In the genomic region with DNA sequence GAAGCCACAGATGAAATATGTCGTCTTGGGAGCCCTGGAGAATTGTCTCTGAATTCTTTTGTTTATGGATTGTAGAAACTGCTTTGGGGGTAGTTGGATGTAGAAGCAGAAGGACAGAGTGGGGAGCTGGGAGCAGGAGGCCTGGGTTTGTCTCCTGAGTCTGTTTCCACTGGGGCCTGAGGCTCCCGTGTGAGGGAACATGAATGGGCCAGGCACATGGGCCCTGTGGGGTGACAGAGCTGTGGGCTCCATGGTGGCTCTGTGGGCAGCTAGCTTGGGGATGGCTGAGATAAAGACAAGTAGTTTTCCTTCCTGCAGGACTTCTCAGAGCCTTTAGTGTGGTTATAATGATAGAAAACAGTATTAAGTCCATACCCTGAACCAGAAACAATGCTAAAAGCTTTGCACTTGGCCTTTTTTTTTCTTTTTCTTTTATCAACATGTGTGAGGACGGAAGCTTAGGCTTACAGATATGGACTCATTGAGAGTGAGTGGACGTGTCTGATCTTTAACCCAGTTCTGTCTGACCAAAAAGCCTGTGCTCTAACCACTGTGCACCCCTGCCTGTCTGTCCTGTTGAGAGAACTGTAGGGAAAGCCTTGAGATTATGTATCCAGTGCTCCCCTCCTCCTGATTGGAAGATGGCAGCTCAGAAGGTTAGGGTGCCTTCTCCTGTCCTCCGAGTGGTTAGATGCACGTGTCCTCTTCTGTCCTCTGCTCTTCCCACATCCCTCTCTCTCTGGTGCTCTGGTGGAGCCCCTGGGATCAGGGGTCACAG, we compare ENCODE assay signal across 9 cellular contexts.
DNase-seq lines count a peak whose midpoint lies in the region; ATAC-seq, FAIRE-seq and TF ChIP-seq lines count a peak whose summit lies in the region.
"Had no signal": no experiment of that assay in that cellular context is flagged by ENCODE, and none has a peak within 500 bp of the region (broad histone marks: within the 10 kb centered on the region; RNA-seq: fewer than 3 reads in every experiment).

No MANE protein-coding gene starts in this region.

- TF ChIP-seq CTCF in RWPE1 (conservative IDR thresholded peaks at IDR 0.05; ENCODE audit: low read depth) (no peak), K562 (IDR thresholded peaks at IDR 0.05 in 2 of 3, conservative IDR thresholded peaks at IDR 0.05 in 1 of 3; ENCODE audit: insufficient read depth in 2 of 3, low read depth in 1 of 3, low read length in 3 of 3) (no peak), stomach (IDR thresholded peaks at IDR 0.05) (no peak)

- CTCF ChIA-PET in RWPE1 (lab: Yijun Ruan, JAX) (interaction anchor here (0.6 to 4.0 kb wide), 15 partner anchors 8 to 210 kb away, joined by 3 to 30 read pairs (median 4); no protein-coding TSS in a partner anchor), K562 (lab: Yijun Ruan, JAX; ENCODE audit: low intra/inter-chr PET ratio) (interaction anchor here (0.7 to 1.2 kb wide), 3 partner anchors 155 to 1206 kb away, joined by 3 to 4 read pairs (median 3); no protein-coding TSS in a partner anchor)

- intact Hi-C loops in K562 (cut with micrococcal nuclease) (loop anchor here (1.0 to 5.0 kb wide), 2 partner anchors 207 to 1066 kb away; no protein-coding TSS in a partner anchor), stomach (cut with DNase I; ENCODE audit: low total_unique reads) (no loop called here)

- peak overlapping the region; percentile 74 for H3K4me3 Mint-ChIP-seq in stimulated activated naive CD8-positive, alpha-beta T cell treated with anti-CD3 and anti-CD28 coated beads, Interleukin-15, Interleukin-2, amounts not matched to agents 100 ng/mL and 50 ng/mL, for 24 hours

- H3K27ac ChIP-seq in RWPE1 = peak overlapping the region; percentile 66
- H3K27ac ChIP-seq in K562 (ENCODE audit: extremely low read depth, low read depth, low read length) = no peak overlapping the region
- peak overlapping the region in 2 of 5 donors; percentile 59 to 72 for H3K27ac ChIP-seq in stomach
- H3K27ac ChIP-seq: transverse colon had no signal

- H3K36me3 Mint-ChIP-seq in stimulated activated naive CD8-positive, alpha-beta T cell treated with anti-CD3 and anti-CD28 coated beads, Interleukin-15, Interleukin-2, amounts not matched to agents 100 ng/mL and 50 ng/mL, for 24 hours (ENCODE audit: low read depth) = no peaks in the 10 kb centered on the region

- H3K9me3 ChIP-seq in K562 (replicated peaks; ENCODE audit: control insufficient read depth, insufficient read depth, low read depth, low read length) (no peaks in the 10 kb centered on the region), stomach (no peaks in the 10 kb centered on the region)
- H3K9me3 ChIP-seq: transverse colon had no signal

- no TSS peak for BruUV-seq in K562 (replicated peaks; lab: Mats Ljungman, UMichigan)

- in situ Hi-C loops in K562 (cut with MboI) = no loop called here

- H4K20me1 ChIP-seq in K562 (replicated peaks; ENCODE audit: control insufficient read depth, insufficient read depth, low read length) = no peaks in the 10 kb centered on the region

- TF ChIP-seq RAD21 in K562 (CRISPR knock-in tag; conservative IDR thresholded peaks at IDR 0.05 in 1 of 2, IDR thresholded peaks at IDR 0.05 in 1 of 2) = no peak

- no peaks in the 10 kb centered on the region for H3K9me3 Mint-ChIP-seq in stimulated activated naive CD8-positive, alpha-beta T cell treated with anti-CD3 and anti-CD28 coated beads, Interleukin-15, Interleukin-2, amounts not matched to agents 100 ng/mL and 50 ng/mL, for 24 hours

- H3K27ac Mint-ChIP-seq in stimulated activated naive CD8-positive, alpha-beta T cell treated with anti-CD3 and anti-CD28 coated beads, Interleukin-15, Interleukin-2, amounts not matched to agents 100 ng/mL and 50 ng/mL, for 24 hours = peak overlapping the region; percentile 49

- no peaks in the 10 kb centered on the region for H3K9me1 ChIP-seq in K562 (ENCODE audit: control insufficient read depth, insufficient read depth, low read length)

- peak; percentile 56 for DNase-seq in activated CD8-positive, alpha-beta memory T cell treated with anti-CD3 and anti-CD28 coated beads for 24 hours
- no peak for DNase-seq in activated CD8-positive, alpha-beta memory T cell treated with anti-CD3 and anti-CD28 coated beads, Interleukin-2, amount 50 U/mL, for 4 hours
- DNase-seq in RWPE1 (ENCODE audit: low spot score) (no peak), K562 (ENCODE audit: extremely low read depth in 1 of 4, low spot score in 3 of 4) (no peak), stomach (no peak), anterior cingulate cortex (lab: John Stamatoyannopoulos, UW) (no peak)

- H3K4me1 ChIP-seq in K562 (replicated peaks in 1 of 2; ENCODE audit: control insufficient read depth in 2 of 2, insufficient read depth in 2 of 2, low read length in 2 of 2) = peaks cover 5 to 7% of the 10 kb centered on the region in 2 experiments; a peak in 1 of 5 replicates
- H3K4me1 ChIP-seq in stomach = peaks cover 4 to 40% (median 10%) of the 10 kb centered on the region in 4 donors

- H3K36me3 ChIP-seq in K562 (ENCODE audit: control insufficient read depth, insufficient read depth, low read length) (no peaks in the 10 kb centered on the region), stomach (no peaks in the 10 kb centered on the region)
- H3K36me3 ChIP-seq: transverse colon had no signal

- no peaks in the 10 kb centered on the region for H3K79me2 ChIP-seq in K562 (ENCODE audit: control insufficient read depth, insufficient read depth, low read length)

- ATAC-seq in K562 (no peak), HG02623 (IDR thresholded peaks at IDR 0.05; ENCODE audit: unreplicated experiment) (no peak)

- no peak overlapping the region for H2AFZ ChIP-seq in K562 (ENCODE audit: low read depth, low read length)

- TF ChIP-seq EP300 in K562 (IDR thresholded peaks at IDR 0.05; ENCODE audit: low read length) = no peak
- no peak for TF ChIP-seq EP300 in stomach (IDR thresholded peaks at IDR 0.05)

- FAIRE-seq in K562 (lab: Jason Lieb, UNC) = no peak

- POLR2A ChIA-PET in RWPE1 (lab: Yijun Ruan, JAX; ENCODE audit: low non-redundant PET) = interaction anchor here (0.5 kb wide), 1 partner anchor 273 kb away, joined by 4 read pairs; no protein-coding TSS in a partner anchor
- POLR2A ChIA-PET in K562 (lab: Yijun Ruan, JAX) = interaction anchor here (0.6 kb wide), 2 partner anchors 123 to 478 kb away, joined by 3 to 5 read pairs; no protein-coding TSS in a partner anchor

- no peak for TF ChIP-seq POLR2A in K562 (conservative IDR thresholded peaks at IDR 0.05)
- no peak for TF ChIP-seq POLR2A in stomach (IDR thresholded peaks at IDR 0.05)

- H3K4me3 ChIP-seq in K562 = no peak overlapping the region
- no peak overlapping the region for H3K4me3 ChIP-seq in stomach
- H3K4me3 ChIP-seq: transverse colon had no signal

- peaks cover 0 to 23% of the 10 kb centered on the region in 2 experiments; a peak in 2 of 5 replicates for H3K27me3 ChIP-seq in K562 (ENCODE audit: control insufficient read depth in 2 of 2, insufficient read depth in 2 of 2, low read length in 2 of 2)
- peaks cover 3 to 57% (median 17%) of the 10 kb centered on the region in 3 donors for H3K27me3 ChIP-seq in stomach

- no peak overlapping the region for H3K4me2 ChIP-seq in K562 (ENCODE audit: insufficient read depth, low read length)

- H3K27me3 Mint-ChIP-seq in stimulated activated naive CD8-positive, alpha-beta T cell treated with anti-CD3 and anti-CD28 coated beads, Interleukin-15, Interleukin-2, amounts not matched to agents 100 ng/mL and 50 ng/mL, for 24 hours = no peaks in the 10 kb centered on the region

- no peak overlapping the region for H3K9ac ChIP-seq in K562 (ENCODE audit: insufficient read depth in 1 of 2, low read depth in 2 of 2, low read length in 2 of 2)

- H3K4me1 Mint-ChIP-seq in stimulated activated naive CD8-positive, alpha-beta T cell treated with anti-CD3 and anti-CD28 coated beads, Interleukin-15, Interleukin-2, amounts not matched to agents 100 ng/mL and 50 ng/mL, for 24 hours (ENCODE audit: low read depth) = peaks cover 43% of the 10 kb centered on the region

- WGBS in K562 (ENCODE audit: insufficient coverage, low coverage, missing lambda C conversion rate) = 6% methylated on average over 6 of the region's 6 CpGs
- 58 to 73% (median 71%) methylated on average over 6 of the region's 6 CpGs for WGBS in stomach, 5 donors

TF ChIP-seq in K562, 482 proteins besides CTCF, POLR2A, EP300 and RAD21:
- TF ChIP-seq FOSL1 (tag; conservative IDR thresholded peaks at IDR 0.05) (no peak), TCF3 (CRISPR knock-in tag; IDR thresholded peaks at IDR 0.05) (no peak), RBM25 (IDR thresholded peaks at IDR 0.05; ENCODE audit: low read depth, low read length, severe bottlenecking) (peak; percentile 17), ZNF239 (CRISPR knock-in tag; IDR thresholded peaks at IDR 0.05) (peak; percentile 95), PURB (CRISPR knock-in tag; IDR thresholded peaks at IDR 0.05; ENCODE audit: low read depth) (no peak)
